Comparison of ENCODE assay signal across 8 cellular contexts in genomic region chr5:6633469-6634326, GRCh38.
DNase-seq lines count a peak whose midpoint lies in the region; ATAC-seq and TF ChIP-seq lines count a peak whose summit lies in the region.

No MANE protein-coding gene starts in this region.

- H3K36me3 ChIP-seq in OCI-LY3 (replicated peaks; ENCODE audit: low read depth, low read length) = peaks cover 15% of the 10 kb centered on the region

- peak overlapping the region; percentile 78 for H3K4me2 ChIP-seq in OCI-LY3 (ENCODE audit: low read length)

- peak; percentile 47 for ATAC-seq in GM19025 (IDR thresholded peaks at IDR 0.05; ENCODE audit: low read depth, unreplicated experiment)
- ATAC-seq in HG03108 (IDR thresholded peaks at IDR 0.05; ENCODE audit: unreplicated experiment) = peak; percentile 31
- peak; percentile 55 for ATAC-seq in stimulated activated naive CD8-positive, alpha-beta T cell treated with anti-CD3 and anti-CD28 coated beads, Interleukin-15, Interleukin-2, amounts not matched to agents 100 U/mL and 50 U/mL, for 24 hours

- H3K27me3 ChIP-seq in OCI-LY3 (ENCODE audit: low read depth, low read length) (no peaks in the 10 kb centered on the region), layer of hippocampus (ENCODE audit: control insufficient read depth, insufficient read depth, low read length) (no peaks in the 10 kb centered on the region)

- H3K9ac ChIP-seq in OCI-LY3 (ENCODE audit: low read length) = peak overlapping the region; percentile 94

- no peaks in the 10 kb centered on the region for H3K9me3 ChIP-seq in OCI-LY3 (ENCODE audit: insufficient read depth, low read length)

- H2AFZ ChIP-seq in OCI-LY3 (ENCODE audit: low read depth, low read length) = peak overlapping the region; percentile 2; the same call in 1 of the 2 replicates

- no peak for TF ChIP-seq CTCF in OCI-LY3 (IDR thresholded peaks at IDR 0.05; ENCODE audit: low read depth, low read length)

- DNase-seq in DMS53 (lab: John Stamatoyannopoulos, UW) (peak; percentile 92), putamen (ENCODE audit: low spot score) (no peak)
- DNase-seq in central memory CD4-positive, alpha-beta T cell = peak; percentile 2
- DNase-seq in stimulated activated naive CD8-positive, alpha-beta T cell treated with anti-CD3 and anti-CD28 coated beads, Interleukin-15, Interleukin-2, amounts not matched to agents 100 U/mL and 50 U/mL, for 24 hours = no peak

- H3K27ac ChIP-seq in OCI-LY3 (ENCODE audit: low read length) (no peak overlapping the region), layer of hippocampus (ENCODE audit: low read depth, low read length) (peak overlapping the region; percentile 8)

- peaks cover 61% of the 10 kb centered on the region for H3K79me2 ChIP-seq in OCI-LY3 (ENCODE audit: low read length)

- peaks cover 15% of the 10 kb centered on the region for H3K4me1 ChIP-seq in OCI-LY3 (ENCODE audit: low read length)

- peak overlapping the region; percentile 100 for H3K4me3 ChIP-seq in OCI-LY3 (ENCODE audit: low read length)

- 0 out of 2 replicates have a peak, but pooled peaks cover 3% of the 10 kb centered on the region for H4K20me1 ChIP-seq in OCI-LY3 (ENCODE audit: insufficient read depth, low read length)

Comparison
In these comparisons a context has a peak if more than half of its experiments do, and no peak if none do; other contexts are left out.
1. DNase-seq: peak in DMS53 (single experiment) and central memory CD4-positive, alpha-beta T cell (single experiment); none in stimulated activated naive CD8-positive, alpha-beta T cell treated with anti-CD3 and anti-CD28 coated beads, Interleukin-15, Interleukin-2, amounts not matched to agents 100 U/mL and 50 U/mL, for 24 hours (single experiment) and putamen (single experiment).
2. Peak in every context shown above with its lines, with median percentiles within 50 percentile points of each other: ATAC-seq.